ENCODE assay signal across 8 cellular contexts in genomic region chr1:156727492-156727891, GRCh38. TPM values are rescaled to one million over a fixed set of nuclear protein-coding genes. Genes with fewer than 3 reads are reported as not detected.
DNase-seq lines count a peak whose midpoint lies in the region; ATAC-seq and TF ChIP-seq lines count a peak whose summit lies in the region.

No MANE protein-coding gene starts in this region.

- no peak for DNase-seq in stimulated activated naive CD8-positive, alpha-beta T cell treated with anti-CD3 and anti-CD28 coated beads, Interleukin-15, amount 100 ng/mL, for 72 hours
- no peak for DNase-seq in stimulated activated naive CD8-positive, alpha-beta T cell treated with anti-CD3 and anti-CD28 coated beads, Interleukin-15, Interleukin-2, amounts not matched to agents 100 U/mL and 50 U/mL, for 24 hours
- DNase-seq in breast epithelium (ENCODE audit: low spot score in 2 of 2) (no peak), GM13976 (ENCODE audit: low spot score) (no peak), DMS153 (lab: John Stamatoyannopoulos, UW) (no peak), NCI-H1417 treated with DMSO at 0.1 percent for 48 hours (lab: John Stamatoyannopoulos, UW) (no peak), NCI-H1436 (lab: John Stamatoyannopoulos, UW) (no peak)

- no peaks in the 10 kb centered on the region for H3K27me3 Mint-ChIP-seq in stimulated activated naive CD8-positive, alpha-beta T cell treated with anti-CD3 and anti-CD28 coated beads, Interleukin-15, amount 100 ng/mL, for 72 hours

- peaks cover 11 to 26% of the 10 kb centered on the region in 2 donors for H3K4me1 ChIP-seq in breast epithelium
- peaks cover 41% of the 10 kb centered on the region for H3K4me1 ChIP-seq in mononuclear cell (ENCODE audit: insufficient read depth, low read length)

- H3K9me3 ChIP-seq in breast epithelium (no peaks in the 10 kb centered on the region), mononuclear cell (ENCODE audit: low read depth, low read length) (no peaks in the 10 kb centered on the region)

- no peak for TF ChIP-seq CTCF in breast epithelium (IDR thresholded peaks at IDR 0.05)
- no peak for TF ChIP-seq CTCF in GM13976 (IDR thresholded peaks at IDR 0.05; ENCODE audit: borderline replicate concordance, control extremely low read depth, extremely low read depth, insufficient read depth, missing control alignments)

- ATAC-seq in stimulated activated naive CD8-positive, alpha-beta T cell treated with anti-CD3 and anti-CD28 coated beads, Interleukin-15, amount 100 ng/mL, for 72 hours, result no peak
- no peak for ATAC-seq in stimulated activated naive CD8-positive, alpha-beta T cell treated with anti-CD3 and anti-CD28 coated beads, Interleukin-15, Interleukin-2, amounts not matched to agents 100 U/mL and 50 U/mL, for 24 hours

- intact Hi-C loops in breast epithelium (cut with DNase I; ENCODE audit: low total_unique reads), result loop anchor here (10.0 kb wide), 1 partner anchor 137 kb away; the partner anchor contains the start of gene NTRK1

- H3K9me3 Mint-ChIP-seq in stimulated activated naive CD8-positive, alpha-beta T cell treated with anti-CD3 and anti-CD28 coated beads, Interleukin-15, amount 100 ng/mL, for 72 hours, result no peaks in the 10 kb centered on the region

- H3K27ac Mint-ChIP-seq in stimulated activated naive CD8-positive, alpha-beta T cell treated with anti-CD3 and anti-CD28 coated beads, Interleukin-15, amount 100 ng/mL, for 72 hours, result peak overlapping the region; percentile 98 to 99

- TF ChIP-seq POLR2A in breast epithelium (IDR thresholded peaks at IDR 0.05), result no peak

- H3K4me3 Mint-ChIP-seq in stimulated activated naive CD8-positive, alpha-beta T cell treated with anti-CD3 and anti-CD28 coated beads, Interleukin-15, amount 100 ng/mL, for 72 hours, result no peak overlapping the region

- H3K27me3 ChIP-seq in breast epithelium (no peaks in the 10 kb centered on the region), mononuclear cell (ENCODE audit: insufficient read depth, low read length) (no peaks in the 10 kb centered on the region)

- H3K4me1 Mint-ChIP-seq in stimulated activated naive CD8-positive, alpha-beta T cell treated with anti-CD3 and anti-CD28 coated beads, Interleukin-15, amount 100 ng/mL, for 72 hours, result peaks cover 45% of the 10 kb centered on the region

- peak overlapping the region; percentile 97 to 99 for H3K27ac ChIP-seq in breast epithelium

- peak overlapping the region; percentile 88 to 96 (median 90) for H3K4me3 ChIP-seq in breast epithelium
- peak overlapping the region; percentile 94 for H3K4me3 ChIP-seq in mononuclear cell (ENCODE audit: low read length)

- in situ Hi-C loops in GM13976 (cut with MboI; ENCODE audit: low sequenced_read_pairs, unreplicated experiment), result no loop called here

- H3K36me3 ChIP-seq in breast epithelium, result no peaks in the 10 kb centered on the region

RNA-seq across cellular contexts. Expression of gene METTL25B, which starts 0.8 kb away (rescaled TPM):
- total RNA-seq in breast epithelium (10 to 100 TPM; 15.5 to 41.3 (median 30.2) TPM), mononuclear cell (5.0 TPM)

RNA-seq across cellular contexts. Expression of gene ISG20L2, which starts 1.1 kb away (rescaled TPM):
- total RNA-seq in breast epithelium, result 10 to 100 TPM; 13.6 to 25.2 (median 21.0) TPM
- total RNA-seq in mononuclear cell, result 36.0 TPM

RNA-seq across cellular contexts. Expression of gene MRPL24, which starts 13.4 kb away (rescaled TPM):
- 10 to 100 TPM; 36.6 to 63.9 (median 63.8) TPM for total RNA-seq in breast epithelium
- total RNA-seq in mononuclear cell, result 3.9 TPM

RNA-seq across cellular contexts. Expression of gene CRABP2, which starts 22.1 kb away (rescaled TPM):
- total RNA-seq in breast epithelium (10 to 100 TPM in 2 of 3 donors, 1 to 10 TPM in 1; 4.2 to 61.6 (median 28.2) TPM), mononuclear cell (0.42 TPM)

RNA-seq across cellular contexts. Expression of gene HDGF, which starts 24.0 kb away (rescaled TPM):
- total RNA-seq in breast epithelium, result 100 to 1,000 TPM; 133 to 178 (median 173) TPM
- 98.9 TPM for total RNA-seq in mononuclear cell
